9 cellular contexts compared by ENCODE assay signal in the genomic region with DNA sequence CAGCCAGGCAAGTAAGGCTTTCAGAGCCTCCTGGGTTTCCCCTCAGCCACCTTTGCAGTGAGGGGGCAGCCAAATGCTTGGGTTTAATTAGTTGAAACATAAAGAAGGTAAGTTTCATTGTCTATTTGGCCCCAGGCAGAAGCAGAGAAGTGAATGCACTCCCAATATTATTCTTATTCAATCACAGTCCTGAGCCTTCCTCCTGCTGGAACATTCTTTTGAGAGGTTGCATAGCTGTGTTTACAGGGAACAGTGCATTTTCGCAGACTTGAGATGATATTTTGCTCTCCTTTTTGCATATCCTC. TPM values are rescaled to one million over a fixed set of nuclear protein-coding genes. Genes with fewer than 3 reads are reported as not detected.
DNase-seq lines count a peak whose midpoint lies in the region; ATAC-seq, FAIRE-seq and TF ChIP-seq lines count a peak whose summit lies in the region.
"Had no signal": no experiment of that assay in that cellular context is flagged by ENCODE, and none has a peak within 500 bp of the region (broad histone marks: within the 10 kb centered on the region; RNA-seq: fewer than 3 reads in every experiment).

No MANE protein-coding gene starts in this region.

- peak overlapping the region; percentile 70 for H3K27ac ChIP-seq in neutrophil

- H3K27me3 ChIP-seq in neutrophil, result no peaks in the 10 kb centered on the region

- TF ChIP-seq CTCF in neutrophil (IDR thresholded peaks at IDR 0.05), result no peak

- ATAC-seq in GM18858 (IDR thresholded peaks at IDR 0.05; ENCODE audit: unreplicated experiment) (peak; percentile 29), GM21619 (IDR thresholded peaks at IDR 0.05; ENCODE audit: unreplicated experiment) (peak; percentile 38), HG03520 (IDR thresholded peaks at IDR 0.05; ENCODE audit: unreplicated experiment) (peak; percentile 7)

- no peaks in the 10 kb centered on the region for H3K36me3 ChIP-seq in neutrophil

- peaks cover 29 to 37% of the 10 kb centered on the region in 2 experiments for H3K4me1 ChIP-seq in neutrophil (ENCODE audit: control insufficient read depth in 1 of 2, insufficient read depth in 1 of 2, low read depth in 1 of 2, low read length in 1 of 2)

- no peaks in the 10 kb centered on the region for H3K9me3 ChIP-seq in neutrophil

- FAIRE-seq in HTR-8/SVneo (lab: Jason Lieb, UNC), result no peak

- DNase-seq in HTR-8/SVneo (ENCODE audit: insufficient read length, low spot score), result no peak
- DNase-seq in NCI-H345 (lab: John Stamatoyannopoulos, UW), result no peak
- no peak for DNase-seq in putamen (ENCODE audit: low spot score)
- DNase-seq in mucosa of gallbladder (ENCODE audit: low spot score), result no peak
- DNase-seq: GDM1 had no signal

- H3K4me3 ChIP-seq in neutrophil (ENCODE audit: low read depth in 1 of 2, low read length in 1 of 2), result no peak overlapping the region

RNA-seq across cellular contexts. Expression of a gene that starts 13.9 kb away (rescaled TPM):
- total RNA-seq in mucosa of gallbladder, result 10.4 TPM
